In the genomic region with DNA sequence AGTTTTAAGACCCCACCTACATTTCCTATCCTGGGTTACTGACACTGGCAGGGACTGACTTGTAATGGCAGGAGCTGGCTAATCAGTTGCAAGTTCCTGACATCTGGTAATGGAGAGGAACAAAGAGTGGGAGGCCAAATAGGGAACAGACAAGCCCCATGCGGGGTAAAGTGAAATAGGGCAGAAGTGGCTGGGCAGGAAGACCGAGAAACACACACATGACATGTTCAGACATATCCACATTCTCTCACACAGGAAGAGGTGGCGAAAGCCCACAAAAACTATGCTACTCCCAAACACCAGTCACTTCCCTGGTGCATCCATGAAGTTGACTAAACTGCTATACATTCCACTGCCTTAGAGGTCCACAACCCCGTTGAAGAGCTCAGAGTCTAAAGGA, we compare ENCODE assay signal across 8 cellular contexts.
A peak's percentile ranks its signal among the peaks of the same experiment; 100 is the strongest.
DNase-seq lines count a peak whose midpoint lies in the region; ATAC-seq, FAIRE-seq and TF ChIP-seq lines count a peak whose summit lies in the region.

No MANE protein-coding gene starts in this region.

- H3K36me3 ChIP-seq in ascending aorta = no peaks in the 10 kb centered on the region

- FAIRE-seq in RCC 7860 (lab: Jason Lieb, UNC) = no peak

- H3K9me3 Mint-ChIP-seq in naive thymus-derived CD8-positive, alpha-beta T cell = peaks cover 0 to 4% (median 0%) of the 10 kb centered on the region in 9 donors

- POLR2A ChIA-PET in naive thymus-derived CD8-positive, alpha-beta T cell (lab: Charles Lee) = interaction anchor here (1.0 kb wide), 1 partner anchor 15 kb away, joined by 3 read pairs; no protein-coding TSS in a partner anchor

- H3K27ac Mint-ChIP-seq in naive thymus-derived CD8-positive, alpha-beta T cell = peak overlapping the region in 8 of 10 donors; percentile 14 to 90 (median 58)

- peaks cover 21 to 45% (median 42%) of the 10 kb centered on the region in 4 donors for H3K4me1 Mint-ChIP-seq in naive thymus-derived CD8-positive, alpha-beta T cell

- TF ChIP-seq CTCF in AG10803 (conservative IDR thresholded peaks at IDR 0.05; ENCODE audit: low read length) (no peak), ascending aorta (IDR thresholded peaks at IDR 0.05) (no peak)

- H3K27me3 ChIP-seq in ascending aorta = no peaks in the 10 kb centered on the region

- no peak overlapping the region for H3K4me3 ChIP-seq in AG10803 (ENCODE audit: low read length)
- H3K4me3 ChIP-seq in ascending aorta = no peak overlapping the region

- H3K36me3 Mint-ChIP-seq in naive thymus-derived CD8-positive, alpha-beta T cell = peaks cover 0 to 4% (median 2%) of the 10 kb centered on the region in 3 donors

- peak overlapping the region; percentile 35 to 63 for H3K27ac ChIP-seq in ascending aorta

- peak overlapping the region in 7 of 10 donors; percentile 27 to 66 (median 49) for H3K4me3 Mint-ChIP-seq in naive thymus-derived CD8-positive, alpha-beta T cell

- H3K9me3 ChIP-seq in ascending aorta = no peaks in the 10 kb centered on the region

- H3K27me3 Mint-ChIP-seq in naive thymus-derived CD8-positive, alpha-beta T cell = no peaks in the 10 kb centered on the region

- H3K4me1 ChIP-seq in ascending aorta = peaks cover 0 to 7% of the 10 kb centered on the region in 2 donors

- peak; percentile 58 for DNase-seq in AG10803 (ENCODE audit: low read depth)
- no peak for DNase-seq in ascending aorta (ENCODE audit: low spot score in 2 of 2)
- DNase-seq in naive thymus-derived CD8-positive, alpha-beta T cell = no peak
- no peak for DNase-seq in H4 (ENCODE audit: low spot score)
- no peak for DNase-seq in stimulated activated CD4-positive, alpha-beta T cell treated with anti-CD3 and anti-CD28 coated beads, Interleukin-1b, Interleukin-23, amount 100 ng/mL, for 48 hours
- no peak for DNase-seq in RCC 7860 (ENCODE audit: low spot score)

- peak; percentile 54 for ATAC-seq in GM19351 (IDR thresholded peaks at IDR 0.05; ENCODE audit: unreplicated experiment)
- ATAC-seq in HG03432 (IDR thresholded peaks at IDR 0.05; ENCODE audit: unreplicated experiment) = peak; percentile 85
- ATAC-seq in naive thymus-derived CD8-positive, alpha-beta T cell = peak in 1 of 2 donors; percentile 10

- intact Hi-C loops in ascending aorta (cut with DNase I) = no loop called here
